Comparison of ENCODE assay signal across 1 cellular context in the genomic region with DNA sequence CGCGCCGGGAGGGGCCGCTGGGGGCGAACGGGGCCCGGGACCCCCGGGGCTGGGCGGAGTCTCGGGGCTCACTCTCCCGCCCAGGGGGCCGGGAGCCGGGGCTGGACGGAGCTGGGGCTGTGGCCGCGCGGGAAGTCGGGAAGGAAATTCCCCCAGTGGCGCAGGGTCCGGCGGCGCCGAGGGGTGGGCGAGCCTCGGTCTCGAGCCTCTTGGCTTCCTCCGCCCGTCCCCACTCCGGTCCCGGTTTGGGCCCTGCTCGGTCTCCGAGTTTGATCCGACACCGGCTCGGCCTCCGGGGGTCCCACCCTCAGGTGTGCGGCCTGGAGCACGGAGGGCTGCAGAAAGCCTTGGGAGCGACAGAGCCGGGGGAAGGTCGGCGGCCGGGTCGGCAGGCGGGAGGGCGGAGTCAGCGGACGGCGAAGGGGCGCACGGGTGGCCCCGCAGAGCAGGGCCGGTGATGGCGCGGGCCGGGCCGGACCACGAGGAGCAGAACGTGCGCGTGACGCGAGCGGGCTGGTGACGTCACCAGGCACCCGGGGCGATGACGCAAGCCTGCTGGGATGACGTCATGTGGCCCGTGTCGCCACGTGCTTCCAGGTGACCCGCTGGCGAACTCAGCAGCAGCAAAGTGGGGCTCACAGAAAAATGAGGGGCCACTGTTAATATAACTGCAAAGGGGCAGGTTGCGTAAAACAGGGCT.
A peak's percentile ranks its signal among the peaks of the same experiment; 100 is the strongest.
TF ChIP-seq lines count a peak whose summit lies in the region.

No MANE protein-coding gene starts in this region.

TF ChIP-seq in HEK293, 187 proteins besides CTCF, POLR2A, EP300 and RAD21 (continued from another document and continues in another):
- TF ChIP-seq ZNF558 (tag by site-specific recombination; IDR thresholded peaks at IDR 0.05), result peak; percentile 40; the same call in 1 of the 2 replicates
- peak; percentile 69; the same call in 1 of the 2 replicates for TF ChIP-seq REPIN1 (tag by site-specific recombination; IDR thresholded peaks at IDR 0.05; ENCODE audit: low read depth)
- peak; percentile 90 for TF ChIP-seq ZNF169 (tag by site-specific recombination; IDR thresholded peaks at IDR 0.05)
- TF ChIP-seq SALL2 (tag by site-specific recombination; IDR thresholded peaks at IDR 0.05; ENCODE audit: borderline replicate concordance), result peak; percentile 92
- peak; percentile 27; the same call in 1 of the 2 replicates for TF ChIP-seq ZNF837 (tag by site-specific recombination; IDR thresholded peaks at IDR 0.05)
- TF ChIP-seq, protein P1, sequence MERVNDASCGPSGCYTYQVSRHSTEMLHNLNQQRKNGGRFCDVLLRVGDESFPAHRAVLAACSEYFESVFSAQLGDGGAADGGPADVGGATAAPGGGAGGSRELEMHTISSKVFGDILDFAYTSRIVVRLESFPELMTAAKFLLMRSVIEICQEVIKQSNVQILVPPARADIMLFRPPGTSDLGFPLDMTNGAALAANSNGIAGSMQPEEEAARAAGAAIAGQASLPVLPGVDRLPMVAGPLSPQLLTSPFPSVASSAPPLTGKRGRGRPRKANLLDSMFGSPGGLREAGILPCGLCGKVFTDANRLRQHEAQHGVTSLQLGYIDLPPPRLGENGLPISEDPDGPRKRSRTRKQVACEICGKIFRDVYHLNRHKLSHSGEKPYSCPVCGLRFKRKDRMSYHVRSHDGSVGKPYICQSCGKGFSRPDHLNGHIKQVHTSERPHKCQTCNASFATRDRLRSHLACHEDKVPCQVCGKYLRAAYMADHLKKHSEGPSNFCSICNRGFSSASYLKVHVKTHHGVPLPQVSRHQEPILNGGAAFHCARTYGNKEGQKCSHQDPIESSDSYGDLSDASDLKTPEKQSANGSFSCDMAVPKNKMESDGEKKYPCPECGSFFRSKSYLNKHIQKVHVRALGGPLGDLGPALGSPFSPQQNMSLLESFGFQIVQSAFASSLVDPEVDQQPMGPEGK (tag by site-specific recombination; IDR thresholded peaks at IDR 0.05), result peak; percentile 95
- TF ChIP-seq ZNF626 (tag by site-specific recombination; IDR thresholded peaks at IDR 0.05), result no peak
- TF ChIP-seq, protein P2, sequence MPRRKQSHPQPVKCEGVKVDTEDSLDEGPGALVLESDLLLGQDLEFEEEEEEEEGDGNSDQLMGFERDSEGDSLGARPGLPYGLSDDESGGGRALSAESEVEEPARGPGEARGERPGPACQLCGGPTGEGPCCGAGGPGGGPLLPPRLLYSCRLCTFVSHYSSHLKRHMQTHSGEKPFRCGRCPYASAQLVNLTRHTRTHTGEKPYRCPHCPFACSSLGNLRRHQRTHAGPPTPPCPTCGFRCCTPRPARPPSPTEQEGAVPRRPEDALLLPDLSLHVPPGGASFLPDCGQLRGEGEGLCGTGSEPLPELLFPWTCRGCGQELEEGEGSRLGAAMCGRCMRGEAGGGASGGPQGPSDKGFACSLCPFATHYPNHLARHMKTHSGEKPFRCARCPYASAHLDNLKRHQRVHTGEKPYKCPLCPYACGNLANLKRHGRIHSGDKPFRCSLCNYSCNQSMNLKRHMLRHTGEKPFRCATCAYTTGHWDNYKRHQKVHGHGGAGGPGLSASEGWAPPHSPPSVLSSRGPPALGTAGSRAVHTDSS (tag by site-specific recombination; IDR thresholded peaks at IDR 0.05), result peak; percentile 34; the same call in 1 of the 2 replicates
- TF ChIP-seq, protein P3, sequence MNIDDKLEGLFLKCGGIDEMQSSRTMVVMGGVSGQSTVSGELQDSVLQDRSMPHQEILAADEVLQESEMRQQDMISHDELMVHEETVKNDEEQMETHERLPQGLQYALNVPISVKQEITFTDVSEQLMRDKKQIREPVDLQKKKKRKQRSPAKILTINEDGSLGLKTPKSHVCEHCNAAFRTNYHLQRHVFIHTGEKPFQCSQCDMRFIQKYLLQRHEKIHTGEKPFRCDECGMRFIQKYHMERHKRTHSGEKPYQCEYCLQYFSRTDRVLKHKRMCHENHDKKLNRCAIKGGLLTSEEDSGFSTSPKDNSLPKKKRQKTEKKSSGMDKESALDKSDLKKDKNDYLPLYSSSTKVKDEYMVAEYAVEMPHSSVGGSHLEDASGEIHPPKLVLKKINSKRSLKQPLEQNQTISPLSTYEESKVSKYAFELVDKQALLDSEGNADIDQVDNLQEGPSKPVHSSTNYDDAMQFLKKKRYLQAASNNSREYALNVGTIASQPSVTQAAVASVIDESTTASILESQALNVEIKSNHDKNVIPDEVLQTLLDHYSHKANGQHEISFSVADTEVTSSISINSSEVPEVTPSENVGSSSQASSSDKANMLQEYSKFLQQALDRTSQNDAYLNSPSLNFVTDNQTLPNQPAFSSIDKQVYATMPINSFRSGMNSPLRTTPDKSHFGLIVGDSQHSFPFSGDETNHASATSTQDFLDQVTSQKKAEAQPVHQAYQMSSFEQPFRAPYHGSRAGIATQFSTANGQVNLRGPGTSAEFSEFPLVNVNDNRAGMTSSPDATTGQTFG (tag by site-specific recombination; IDR thresholded peaks at IDR 0.05; ENCODE audit: borderline replicate concordance), result peak; percentile 77; the same call in 1 of the 2 replicates
- no peak for TF ChIP-seq ZNF175 (tag by site-specific recombination; IDR thresholded peaks at IDR 0.05)
- TF ChIP-seq ZNF548 (tag by site-specific recombination; IDR thresholded peaks at IDR 0.05), result no peak
- no peak for TF ChIP-seq ZNF132 (tag by site-specific recombination; IDR thresholded peaks at IDR 0.05; ENCODE audit: borderline replicate concordance)
- no peak for TF ChIP-seq ZNF174 (tag by site-specific recombination; IDR thresholded peaks at IDR 0.05)
- no peak for TF ChIP-seq ZNF211 (tag by site-specific recombination; IDR thresholded peaks at IDR 0.05; ENCODE audit: low read depth)
- TF ChIP-seq ZNF785 (tag by site-specific recombination; IDR thresholded peaks at IDR 0.05), result no peak; the same call in 1 of the 2 replicates
- TF ChIP-seq, protein P4, sequence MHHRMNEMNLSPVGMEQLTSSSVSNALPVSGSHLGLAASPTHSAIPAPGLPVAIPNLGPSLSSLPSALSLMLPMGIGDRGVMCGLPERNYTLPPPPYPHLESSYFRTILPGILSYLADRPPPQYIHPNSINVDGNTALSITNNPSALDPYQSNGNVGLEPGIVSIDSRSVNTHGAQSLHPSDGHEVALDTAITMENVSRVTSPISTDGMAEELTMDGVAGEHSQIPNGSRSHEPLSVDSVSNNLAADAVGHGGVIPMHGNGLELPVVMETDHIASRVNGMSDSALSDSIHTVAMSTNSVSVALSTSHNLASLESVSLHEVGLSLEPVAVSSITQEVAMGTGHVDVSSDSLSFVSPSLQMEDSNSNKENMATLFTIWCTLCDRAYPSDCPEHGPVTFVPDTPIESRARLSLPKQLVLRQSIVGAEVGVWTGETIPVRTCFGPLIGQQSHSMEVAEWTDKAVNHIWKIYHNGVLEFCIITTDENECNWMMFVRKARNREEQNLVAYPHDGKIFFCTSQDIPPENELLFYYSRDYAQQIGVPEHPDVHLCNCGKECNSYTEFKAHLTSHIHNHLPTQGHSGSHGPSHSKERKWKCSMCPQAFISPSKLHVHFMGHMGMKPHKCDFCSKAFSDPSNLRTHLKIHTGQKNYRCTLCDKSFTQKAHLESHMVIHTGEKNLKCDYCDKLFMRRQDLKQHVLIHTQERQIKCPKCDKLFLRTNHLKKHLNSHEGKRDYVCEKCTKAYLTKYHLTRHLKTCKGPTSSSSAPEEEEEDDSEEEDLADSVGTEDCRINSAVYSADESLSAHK (tag by site-specific recombination; IDR thresholded peaks at IDR 0.05), result peak; percentile 83
- TF ChIP-seq HOXA7 (CRISPR knock-in tag; IDR thresholded peaks at IDR 0.05; ENCODE audit: borderline replicate concordance), result no peak
- peak; percentile 87 for TF ChIP-seq GLIS1 (tag by site-specific recombination; IDR thresholded peaks at IDR 0.05)
- TF ChIP-seq TRIM28 (IDR thresholded peaks at IDR 0.05; ENCODE audit: borderline replicate concordance, low read length), result no peak
- TF ChIP-seq BCL11B (tag by site-specific recombination; IDR thresholded peaks at IDR 0.05; ENCODE audit: low read depth), result peak; percentile 95
- TF ChIP-seq GLI4 (tag by site-specific recombination; IDR thresholded peaks at IDR 0.05), result no peak
- TF ChIP-seq ZNF830 (tag by site-specific recombination; IDR thresholded peaks at IDR 0.05; ENCODE audit: low read depth), result no peak
- TF ChIP-seq, protein P5, sequence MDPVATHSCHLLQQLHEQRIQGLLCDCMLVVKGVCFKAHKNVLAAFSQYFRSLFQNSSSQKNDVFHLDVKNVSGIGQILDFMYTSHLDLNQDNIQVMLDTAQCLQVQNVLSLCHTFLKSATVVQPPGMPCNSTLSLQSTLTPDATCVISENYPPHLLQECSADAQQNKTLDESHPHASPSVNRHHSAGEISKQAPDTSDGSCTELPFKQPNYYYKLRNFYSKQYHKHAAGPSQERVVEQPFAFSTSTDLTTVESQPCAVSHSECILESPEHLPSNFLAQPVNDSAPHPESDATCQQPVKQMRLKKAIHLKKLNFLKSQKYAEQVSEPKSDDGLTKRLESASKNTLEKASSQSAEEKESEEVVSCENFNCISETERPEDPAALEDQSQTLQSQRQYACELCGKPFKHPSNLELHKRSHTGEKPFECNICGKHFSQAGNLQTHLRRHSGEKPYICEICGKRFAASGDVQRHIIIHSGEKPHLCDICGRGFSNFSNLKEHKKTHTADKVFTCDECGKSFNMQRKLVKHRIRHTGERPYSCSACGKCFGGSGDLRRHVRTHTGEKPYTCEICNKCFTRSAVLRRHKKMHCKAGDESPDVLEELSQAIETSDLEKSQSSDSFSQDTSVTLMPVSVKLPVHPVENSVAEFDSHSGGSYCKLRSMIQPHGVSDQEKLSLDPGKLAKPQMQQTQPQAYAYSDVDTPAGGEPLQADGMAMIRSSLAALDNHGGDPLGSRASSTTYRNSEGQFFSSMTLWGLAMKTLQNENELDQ (tag by site-specific recombination; IDR thresholded peaks at IDR 0.05; ENCODE audit: low read depth), result no peak
- TF ChIP-seq ZNF274 (IDR thresholded peaks at IDR 0.05; ENCODE audit: low read length), result no peak
- TF ChIP-seq ZNF274 (tag by site-specific recombination; IDR thresholded peaks at IDR 0.05; ENCODE audit: borderline replicate concordance), result no peak
- TF ChIP-seq, protein P6, sequence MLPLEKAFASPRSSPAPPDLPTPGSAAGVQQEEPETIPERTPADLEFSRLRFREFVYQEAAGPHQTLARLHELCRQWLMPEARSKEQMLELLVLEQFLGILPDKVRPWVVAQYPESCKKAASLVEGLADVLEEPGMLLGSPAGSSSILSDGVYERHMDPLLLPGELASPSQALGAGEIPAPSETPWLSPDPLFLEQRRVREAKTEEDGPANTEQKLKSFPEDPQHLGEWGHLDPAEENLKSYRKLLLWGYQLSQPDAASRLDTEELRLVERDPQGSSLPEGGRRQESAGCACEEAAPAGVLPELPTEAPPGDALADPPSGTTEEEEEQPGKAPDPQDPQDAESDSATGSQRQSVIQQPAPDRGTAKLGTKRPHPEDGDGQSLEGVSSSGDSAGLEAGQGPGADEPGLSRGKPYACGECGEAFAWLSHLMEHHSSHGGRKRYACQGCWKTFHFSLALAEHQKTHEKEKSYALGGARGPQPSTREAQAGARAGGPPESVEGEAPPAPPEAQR (tag by site-specific recombination; IDR thresholded peaks at IDR 0.05), result peak; percentile 98
- TF ChIP-seq IKZF3 (tag by site-specific recombination; IDR thresholded peaks at IDR 0.05), result peak; percentile 16; the same call in 1 of the 2 replicates
- no peak for TF ChIP-seq ZNF701 (tag by site-specific recombination; IDR thresholded peaks at IDR 0.05)
- TF ChIP-seq MYNN (tag by site-specific recombination; IDR thresholded peaks at IDR 0.05; ENCODE audit: borderline replicate concordance), result peak; percentile 76; the same call in 1 of the 2 replicates
- no peak for TF ChIP-seq ZNF624 (tag by site-specific recombination; IDR thresholded peaks at IDR 0.05)
- TF ChIP-seq, protein P7, sequence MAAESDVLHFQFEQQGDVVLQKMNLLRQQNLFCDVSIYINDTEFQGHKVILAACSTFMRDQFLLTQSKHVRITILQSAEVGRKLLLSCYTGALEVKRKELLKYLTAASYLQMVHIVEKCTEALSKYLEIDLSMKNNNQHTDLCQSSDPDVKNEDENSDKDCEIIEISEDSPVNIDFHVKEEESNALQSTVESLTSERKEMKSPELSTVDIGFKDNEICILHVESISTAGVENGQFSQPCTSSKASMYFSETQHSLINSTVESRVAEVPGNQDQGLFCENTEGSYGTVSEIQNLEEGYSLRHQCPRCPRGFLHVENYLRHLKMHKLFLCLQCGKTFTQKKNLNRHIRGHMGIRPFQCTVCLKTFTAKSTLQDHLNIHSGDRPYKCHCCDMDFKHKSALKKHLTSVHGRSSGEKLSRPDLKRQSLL (tag by site-specific recombination; IDR thresholded peaks at IDR 0.05), result peak; percentile 64
- no peak for TF ChIP-seq ZFP3 (tag by site-specific recombination; IDR thresholded peaks at IDR 0.05; ENCODE audit: low read depth)
- peak; percentile 85 for TF ChIP-seq ZNF843 (tag by site-specific recombination; IDR thresholded peaks at IDR 0.05)
- no peak for TF ChIP-seq ZNF19 (tag by site-specific recombination; IDR thresholded peaks at IDR 0.05; ENCODE audit: low read depth)
- TF ChIP-seq ZNF776 (tag by site-specific recombination; IDR thresholded peaks at IDR 0.05; ENCODE audit: borderline replicate concordance), result no peak
- TF ChIP-seq ZBTB21 (tag by site-specific recombination; IDR thresholded peaks at IDR 0.05), result peak; percentile 100
